1 cellular context compared by ENCODE assay signal in genomic region chrX:153626863-153627674, GRCh38.
TF ChIP-seq lines count a peak whose summit lies in the region.

No MANE protein-coding gene starts in this region.

TF ChIP-seq in HepG2, 621 proteins besides CTCF, POLR2A, EP300 and RAD21 (continued from another document and continues in another):
- TF ChIP-seq, protein P1, sequence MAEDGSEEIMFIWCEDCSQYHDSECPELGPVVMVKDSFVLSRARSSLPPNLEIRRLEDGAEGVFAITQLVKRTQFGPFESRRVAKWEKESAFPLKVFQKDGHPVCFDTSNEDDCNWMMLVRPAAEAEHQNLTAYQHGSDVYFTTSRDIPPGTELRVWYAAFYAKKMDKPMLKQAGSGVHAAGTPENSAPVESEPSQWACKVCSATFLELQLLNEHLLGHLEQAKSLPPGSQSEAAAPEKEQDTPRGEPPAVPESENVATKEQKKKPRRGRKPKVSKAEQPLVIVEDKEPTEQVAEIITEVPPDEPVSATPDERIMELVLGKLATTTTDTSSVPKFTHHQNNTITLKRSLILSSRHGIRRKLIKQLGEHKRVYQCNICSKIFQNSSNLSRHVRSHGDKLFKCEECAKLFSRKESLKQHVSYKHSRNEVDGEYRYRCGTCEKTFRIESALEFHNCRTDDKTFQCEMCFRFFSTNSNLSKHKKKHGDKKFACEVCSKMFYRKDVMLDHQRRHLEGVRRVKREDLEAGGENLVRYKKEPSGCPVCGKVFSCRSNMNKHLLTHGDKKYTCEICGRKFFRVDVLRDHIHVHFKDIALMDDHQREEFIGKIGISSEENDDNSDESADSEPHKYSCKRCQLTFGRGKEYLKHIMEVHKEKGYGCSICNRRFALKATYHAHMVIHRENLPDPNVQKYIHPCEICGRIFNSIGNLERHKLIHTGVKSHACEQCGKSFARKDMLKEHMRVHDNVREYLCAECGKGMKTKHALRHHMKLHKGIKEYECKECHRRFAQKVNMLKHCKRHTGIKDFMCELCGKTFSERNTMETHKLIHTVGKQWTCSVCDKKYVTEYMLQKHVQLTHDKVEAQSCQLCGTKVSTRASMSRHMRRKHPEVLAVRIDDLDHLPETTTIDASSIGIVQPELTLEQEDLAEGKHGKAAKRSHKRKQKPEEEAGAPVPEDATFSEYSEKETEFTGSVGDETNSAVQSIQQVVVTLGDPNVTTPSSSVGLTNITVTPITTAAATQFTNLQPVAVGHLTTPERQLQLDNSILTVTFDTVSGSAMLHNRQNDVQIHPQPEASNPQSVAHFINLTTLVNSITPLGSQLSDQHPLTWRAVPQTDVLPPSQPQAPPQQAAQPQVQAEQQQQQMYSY (CRISPR knock-in tag; IDR thresholded peaks at IDR 0.05) = no peak
- TF ChIP-seq CAMTA2 (CRISPR knock-in tag; IDR thresholded peaks at IDR 0.05; ENCODE audit: borderline replicate concordance) = no peak
- TF ChIP-seq NFRKB (IDR thresholded peaks at IDR 0.05) = no peak
- TF ChIP-seq XBP1 (CRISPR knock-in tag; IDR thresholded peaks at IDR 0.05) = no peak
- peak; percentile 36; the same call in 1 of the 2 replicates for TF ChIP-seq BCL6 (CRISPR knock-in tag; IDR thresholded peaks at IDR 0.05)
- no peak for TF ChIP-seq ARNT2 (CRISPR knock-in tag; IDR thresholded peaks at IDR 0.05; ENCODE audit: low read depth)
- TF ChIP-seq RXRB (CRISPR knock-in tag; IDR thresholded peaks at IDR 0.05; ENCODE audit: borderline replicate concordance) = peak; percentile 63; the same call in 1 of the 2 replicates
- no peak for TF ChIP-seq ZNF44 (CRISPR knock-in tag; IDR thresholded peaks at IDR 0.05)
- TF ChIP-seq PRMT3 (CRISPR knock-in tag; IDR thresholded peaks at IDR 0.05; ENCODE audit: borderline replicate concordance, low read depth) = no peak
- no peak for TF ChIP-seq SNAPC5 (CRISPR knock-in tag; IDR thresholded peaks at IDR 0.05; ENCODE audit: borderline replicate concordance)
- TF ChIP-seq KLF15 (CRISPR knock-in tag; IDR thresholded peaks at IDR 0.05; ENCODE audit: borderline replicate concordance) = no peak
- no peak for TF ChIP-seq EZH2 (conservative IDR thresholded peaks at IDR 0.05; ENCODE audit: low read depth, low read length)
- peak; percentile 56; the same call in 1 of the 2 replicates for TF ChIP-seq DRAP1 (CRISPR knock-in tag; IDR thresholded peaks at IDR 0.05)
- TF ChIP-seq TBL1XR1 (IDR thresholded peaks at IDR 0.05; ENCODE audit: borderline replicate concordance, low read length, partially characterized antibody) = no peak
- TF ChIP-seq MBD4 (IDR thresholded peaks at IDR 0.05; ENCODE audit: borderline replicate concordance, low read length) = no peak
- no peak for TF ChIP-seq PRPF4 (IDR thresholded peaks at IDR 0.05; ENCODE audit: low read depth, low read length, poor library complexity, severe bottlenecking)
- TF ChIP-seq ZNF83 (CRISPR knock-in tag; IDR thresholded peaks at IDR 0.05; ENCODE audit: borderline replicate concordance) = no peak
- TF ChIP-seq ZBTB3 (CRISPR knock-in tag; IDR thresholded peaks at IDR 0.05; ENCODE audit: borderline replicate concordance, low read depth) = no peak
- no peak for TF ChIP-seq ZBTB38 (CRISPR knock-in tag; IDR thresholded peaks at IDR 0.05)
- no peak for TF ChIP-seq ZFP41 (CRISPR knock-in tag; IDR thresholded peaks at IDR 0.05; ENCODE audit: borderline replicate concordance)
- no peak for TF ChIP-seq GATA4 (IDR thresholded peaks at IDR 0.05; ENCODE audit: borderline replicate concordance, low read depth)
- no peak for TF ChIP-seq ZNF136 (CRISPR knock-in tag; IDR thresholded peaks at IDR 0.05; ENCODE audit: low read depth)
- TF ChIP-seq, protein P2, sequence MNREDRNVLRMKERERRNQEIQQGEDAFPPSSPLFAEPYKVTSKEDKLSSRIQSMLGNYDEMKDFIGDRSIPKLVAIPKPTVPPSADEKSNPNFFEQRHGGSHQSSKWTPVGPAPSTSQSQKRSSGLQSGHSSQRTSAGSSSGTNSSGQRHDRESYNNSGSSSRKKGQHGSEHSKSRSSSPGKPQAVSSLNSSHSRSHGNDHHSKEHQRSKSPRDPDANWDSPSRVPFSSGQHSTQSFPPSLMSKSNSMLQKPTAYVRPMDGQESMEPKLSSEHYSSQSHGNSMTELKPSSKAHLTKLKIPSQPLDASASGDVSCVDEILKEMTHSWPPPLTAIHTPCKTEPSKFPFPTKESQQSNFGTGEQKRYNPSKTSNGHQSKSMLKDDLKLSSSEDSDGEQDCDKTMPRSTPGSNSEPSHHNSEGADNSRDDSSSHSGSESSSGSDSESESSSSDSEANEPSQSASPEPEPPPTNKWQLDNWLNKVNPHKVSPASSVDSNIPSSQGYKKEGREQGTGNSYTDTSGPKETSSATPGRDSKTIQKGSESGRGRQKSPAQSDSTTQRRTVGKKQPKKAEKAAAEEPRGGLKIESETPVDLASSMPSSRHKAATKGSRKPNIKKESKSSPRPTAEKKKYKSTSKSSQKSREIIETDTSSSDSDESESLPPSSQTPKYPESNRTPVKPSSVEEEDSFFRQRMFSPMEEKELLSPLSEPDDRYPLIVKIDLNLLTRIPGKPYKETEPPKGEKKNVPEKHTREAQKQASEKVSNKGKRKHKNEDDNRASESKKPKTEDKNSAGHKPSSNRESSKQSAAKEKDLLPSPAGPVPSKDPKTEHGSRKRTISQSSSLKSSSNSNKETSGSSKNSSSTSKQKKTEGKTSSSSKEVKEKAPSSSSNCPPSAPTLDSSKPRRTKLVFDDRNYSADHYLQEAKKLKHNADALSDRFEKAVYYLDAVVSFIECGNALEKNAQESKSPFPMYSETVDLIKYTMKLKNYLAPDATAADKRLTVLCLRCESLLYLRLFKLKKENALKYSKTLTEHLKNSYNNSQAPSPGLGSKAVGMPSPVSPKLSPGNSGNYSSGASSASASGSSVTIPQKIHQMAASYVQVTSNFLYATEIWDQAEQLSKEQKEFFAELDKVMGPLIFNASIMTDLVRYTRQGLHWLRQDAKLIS (CRISPR knock-in tag; IDR thresholded peaks at IDR 0.05) = peak; percentile 52; the same call in 1 of the 2 replicates
- TF ChIP-seq MYC (CRISPR knock-in tag; IDR thresholded peaks at IDR 0.05; ENCODE audit: borderline replicate concordance) = peak; percentile 66
- TF ChIP-seq, protein P3, sequence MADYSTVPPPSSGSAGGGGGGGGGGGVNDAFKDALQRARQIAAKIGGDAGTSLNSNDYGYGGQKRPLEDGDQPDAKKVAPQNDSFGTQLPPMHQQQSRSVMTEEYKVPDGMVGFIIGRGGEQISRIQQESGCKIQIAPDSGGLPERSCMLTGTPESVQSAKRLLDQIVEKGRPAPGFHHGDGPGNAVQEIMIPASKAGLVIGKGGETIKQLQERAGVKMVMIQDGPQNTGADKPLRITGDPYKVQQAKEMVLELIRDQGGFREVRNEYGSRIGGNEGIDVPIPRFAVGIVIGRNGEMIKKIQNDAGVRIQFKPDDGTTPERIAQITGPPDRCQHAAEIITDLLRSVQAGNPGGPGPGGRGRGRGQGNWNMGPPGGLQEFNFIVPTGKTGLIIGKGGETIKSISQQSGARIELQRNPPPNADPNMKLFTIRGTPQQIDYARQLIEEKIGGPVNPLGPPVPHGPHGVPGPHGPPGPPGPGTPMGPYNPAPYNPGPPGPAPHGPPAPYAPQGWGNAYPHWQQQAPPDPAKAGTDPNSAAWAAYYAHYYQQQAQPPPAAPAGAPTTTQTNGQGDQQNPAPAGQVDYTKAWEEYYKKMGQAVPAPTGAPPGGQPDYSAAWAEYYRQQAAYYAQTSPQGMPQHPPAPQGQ (CRISPR knock-in tag; IDR thresholded peaks at IDR 0.05; ENCODE audit: borderline replicate concordance) = no peak
- no peak for TF ChIP-seq KIAA2018 (CRISPR knock-in tag; IDR thresholded peaks at IDR 0.05; ENCODE audit: borderline replicate concordance)
- TF ChIP-seq ATF3 (CRISPR knock-in tag; IDR thresholded peaks at IDR 0.05) = no peak
- TF ChIP-seq PLSCR1 (CRISPR knock-in tag; IDR thresholded peaks at IDR 0.05; ENCODE audit: borderline replicate concordance) = no peak
